In genomic region chrX:63761639-63762038, GRCh38 we compare ENCODE assay signal across 9 cellular contexts. TPM values are rescaled to one million over a fixed set of nuclear protein-coding genes. Genes with fewer than 3 reads are reported as not detected.
DNase-seq lines count a peak whose midpoint lies in the region; ATAC-seq and TF ChIP-seq lines count a peak whose summit lies in the region.
"Had no signal": no experiment of that assay in that cellular context is flagged by ENCODE, and none has a peak within 500 bp of the region (broad histone marks: within the 10 kb centered on the region; RNA-seq: fewer than 3 reads in every experiment).

No MANE protein-coding gene starts in this region.

- H2AFZ ChIP-seq in neuronal stem cell (ENCODE audit: low read length): no peak overlapping the region

- H3K27ac ChIP-seq in neuronal stem cell (replicated peaks; ENCODE audit: low read length): no peak overlapping the region

- in situ Hi-C loops in G401 (cut with HindIII; ENCODE audit: low sequenced_read_pairs): no loop called here

- no peaks in the 10 kb centered on the region for H3K27me3 Mint-ChIP-seq in chondrocyte (ENCODE audit: low read depth)

- H3K18ac ChIP-seq in neuronal stem cell (ENCODE audit: low read length): no peak overlapping the region

- DNase-seq in G401 (ENCODE audit: low spot score) (peak; percentile 60), chondrocyte (ENCODE audit: low spot score) (no peak), DMS53 treated with DMSO at 0.1 percent for 48 hours (lab: John Stamatoyannopoulos, UW; ENCODE audit: unreplicated experiment) (no peak), neuronal stem cell (ENCODE audit: low spot score) (no peak), T-helper 9 cell (no peak)
- DNase-seq in activated CD4-positive, CD25-positive, alpha-beta regulatory T cell (lab: John Stamatoyannopoulos, UW): no peak
- DNase-seq: NK-92 treated with Interleukin-12 subunit alpha and Interleukin-12 subunit beta, amount 100 ng/mL, for 24 hours had no signal

- H3K4ac ChIP-seq in neuronal stem cell (ENCODE audit: low read length): no peak overlapping the region

- no peak overlapping the region for H2BK5ac ChIP-seq in neuronal stem cell (ENCODE audit: low read length)

- H3K4me3 ChIP-seq in neuronal stem cell (ENCODE audit: low read length in 2 of 2): no peak overlapping the region

- peaks cover 16% of the 10 kb centered on the region for H3K4me1 Mint-ChIP-seq in chondrocyte (ENCODE audit: low read depth)

- H2BK120ac ChIP-seq in neuronal stem cell (ENCODE audit: low read depth, low read length): no peak overlapping the region

- H3K27me3 ChIP-seq in neuronal stem cell (ENCODE audit: control insufficient read depth in 3 of 3, insufficient read depth in 3 of 3, low read depth in 1 of 3, low read length in 3 of 3): peaks cover 0 to 2% (median 0%) of the 10 kb centered on the region in 3 experiments

- no peak overlapping the region for H3K23ac ChIP-seq in neuronal stem cell (ENCODE audit: low read depth, low read length, poor library complexity)

- no peak overlapping the region for H4K8ac ChIP-seq in neuronal stem cell (ENCODE audit: low read depth, low read length)

- H3K36me3 ChIP-seq in neuronal stem cell (replicated peaks in 1 of 2; ENCODE audit: control insufficient read depth in 2 of 2, insufficient read depth in 2 of 2, low read length in 2 of 2): no peaks in the 10 kb centered on the region

- no peak overlapping the region for H3K14ac ChIP-seq in neuronal stem cell (ENCODE audit: low read length)

- H2AK5ac ChIP-seq in neuronal stem cell (ENCODE audit: low read depth, low read length): no peak overlapping the region

- no peak overlapping the region for H3K4me2 ChIP-seq in neuronal stem cell (ENCODE audit: insufficient read depth, low read length, poor library complexity, severe bottlenecking)

- H3K9me3 Mint-ChIP-seq in chondrocyte (ENCODE audit: low read depth): no peaks in the 10 kb centered on the region

- peaks cover 0 to 4% of the 10 kb centered on the region in 2 donors for H3K4me1 ChIP-seq in neuronal stem cell (ENCODE audit: control insufficient read depth in 2 of 2, insufficient read depth in 1 of 2, low read depth in 1 of 2, low read length in 2 of 2)

- H3K4me3 Mint-ChIP-seq in chondrocyte (ENCODE audit: unreplicated experiment): no peak overlapping the region

- H2BK12ac ChIP-seq in neuronal stem cell (ENCODE audit: low read length): no peak overlapping the region

- H4K91ac ChIP-seq in neuronal stem cell (ENCODE audit: low read depth, low read length, poor library complexity): no peak overlapping the region

- ATAC-seq in GM19455 (IDR thresholded peaks at IDR 0.05; ENCODE audit: unreplicated experiment) (peak; percentile 68), HG03135 (IDR thresholded peaks at IDR 0.05; ENCODE audit: unreplicated experiment) (peak; percentile 67)

- H3K9ac ChIP-seq in neuronal stem cell (ENCODE audit: low read depth, low read length, poor library complexity): no peak overlapping the region

- H3K36me3 Mint-ChIP-seq in chondrocyte (ENCODE audit: low read depth): peaks cover 2% of the 10 kb centered on the region

- H3K27ac Mint-ChIP-seq in chondrocyte (ENCODE audit: unreplicated experiment): peak overlapping the region; percentile 49

- H3K9me3 ChIP-seq in neuronal stem cell (replicated peaks in 1 of 2; ENCODE audit: control insufficient read depth in 2 of 2, insufficient read depth in 1 of 2, low read depth in 1 of 2, low read length in 2 of 2): no peaks in the 10 kb centered on the region

- no CpG with 5 or more reads among the region's 1 CpG for WGBS in neuronal stem cell (ENCODE audit: extremely low coverage in 2 of 2, insufficient read length in 2 of 2, insufficient replicate concordance in 1 of 2), 2 donors

- no peaks in the 10 kb centered on the region for H3K79me1 ChIP-seq in neuronal stem cell (ENCODE audit: low read depth, low read length)

- H2BK15ac ChIP-seq in neuronal stem cell (ENCODE audit: low read length): no peak overlapping the region

- TF ChIP-seq CTCF in chondrocyte (IDR thresholded peaks at IDR 0.05): peak; percentile 72

RNA-seq across cellular contexts. Expression of gene ARHGEF9, which starts 23.4 kb away (rescaled TPM):
- total RNA-seq in G401 (2014; rRNA removed; shearing (Covaris generic)): 6.4 and 44.1 TPM in 2 replicates
- 51.1 to 56.4 TPM (median 55.9 TPM) in 3 replicates for total RNA-seq in chondrocyte
- polyA plus RNA-seq in neuronal stem cell (2013, experiment 1 of 2): 38.9 TPM
- polyA plus RNA-seq in neuronal stem cell (2013, experiment 2 of 2): 36.2 TPM
